1 cellular context compared by ENCODE assay signal in the genomic region with DNA sequence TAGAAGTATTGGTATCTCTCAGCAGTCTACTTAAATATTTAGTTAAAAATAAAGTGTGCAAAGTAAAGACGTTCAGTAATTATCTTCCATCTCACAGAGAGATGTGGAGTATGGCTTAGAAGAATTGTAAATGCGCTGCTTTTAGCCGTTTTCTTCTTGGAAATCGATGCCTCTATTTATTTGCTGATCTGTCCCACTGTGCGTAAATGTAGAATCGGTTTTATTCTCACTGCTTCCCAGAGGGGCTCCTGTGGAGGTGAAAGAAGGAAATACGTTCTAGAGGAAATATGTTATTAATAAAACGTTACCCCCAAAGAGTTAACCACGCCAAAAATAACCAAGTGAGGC.
TF ChIP-seq lines count a peak whose summit lies in the region.

No MANE protein-coding gene starts in this region.

TF ChIP-seq in HCT116, 20 proteins besides CTCF, POLR2A, EP300 and RAD21 (continued from another document):
- TF ChIP-seq, protein P1, sequence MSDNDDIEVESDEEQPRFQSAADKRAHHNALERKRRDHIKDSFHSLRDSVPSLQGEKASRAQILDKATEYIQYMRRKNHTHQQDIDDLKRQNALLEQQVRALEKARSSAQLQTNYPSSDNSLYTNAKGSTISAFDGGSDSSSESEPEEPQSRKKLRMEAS (IDR thresholded peaks at IDR 0.05), result no peak
- TF ChIP-seq REST (IDR thresholded peaks at IDR 0.05; ENCODE audit: low read depth) (no peak), EZH2 (IDR thresholded peaks at IDR 0.05) (no peak), ATF3 (IDR thresholded peaks at IDR 0.05) (no peak), SP1 (IDR thresholded peaks at IDR 0.05; ENCODE audit: low read depth) (no peak), ZBTB33 (IDR thresholded peaks at IDR 0.05; ENCODE audit: extremely low read depth, insufficient replicate concordance, low read length) (no peak), CBX3 (IDR thresholded peaks at IDR 0.05; ENCODE audit: low read depth) (no peak), CEBPB (IDR thresholded peaks at IDR 0.05; ENCODE audit: low read depth) (no peak), SRF (IDR thresholded peaks at IDR 0.05; ENCODE audit: low read depth) (no peak), ELF1 (IDR thresholded peaks at IDR 0.05; ENCODE audit: borderline replicate concordance, low read depth) (no peak), TCF7L2 (IDR thresholded peaks at IDR 0.05; ENCODE audit: borderline replicate concordance, extremely low read depth, insufficient read depth, insufficient read length) (no peak)
